Comparison of ENCODE assay signal across 17 cellular contexts in the genomic region with DNA sequence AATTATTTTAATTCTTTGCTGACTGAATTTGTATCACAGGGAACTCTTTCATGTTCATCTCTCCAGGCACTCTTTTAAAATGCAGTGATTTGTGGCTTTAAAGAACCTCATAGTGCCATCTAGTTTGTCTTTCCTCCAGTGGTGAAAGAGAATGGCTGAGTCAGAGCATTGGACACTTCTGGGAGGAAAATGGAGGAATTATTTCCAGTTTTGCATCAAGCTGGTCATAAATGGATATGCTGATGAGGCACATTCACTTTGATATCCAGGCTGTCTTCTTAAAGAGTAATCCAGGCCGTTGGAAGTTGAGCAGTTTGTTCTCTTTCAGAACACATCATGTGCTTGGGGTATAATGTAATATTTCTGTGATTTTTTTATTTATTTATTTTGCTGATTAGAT.
DNase-seq lines count a peak whose midpoint lies in the region; ATAC-seq and TF ChIP-seq lines count a peak whose summit lies in the region.
"Had no signal": no experiment of that assay in that cellular context is flagged by ENCODE, and none has a peak within 500 bp of the region (broad histone marks: within the 10 kb centered on the region; RNA-seq: fewer than 3 reads in every experiment).

No MANE protein-coding gene starts in this region.

- no peak overlapping the region for H3K4me2 ChIP-seq in SK-N-SH

- ATAC-seq in SK-N-SH treated with all-trans-retinoic acid at 6 μM for 48 hours (peak; percentile 36; the same call in 1 of the 3 replicates), HG02588 (IDR thresholded peaks at IDR 0.05; ENCODE audit: unreplicated experiment) (no peak)

- WGBS in SK-N-SH (ENCODE audit: low lambda C conversion rate), result 60% methylated on average over 1 of the region's 1 CpG

- H3K27me3 ChIP-seq in SK-N-SH (ENCODE audit: insufficient read depth), result no peaks in the 10 kb centered on the region
- no peaks in the 10 kb centered on the region for H3K27me3 ChIP-seq in left ventricle myocardium inferior (ENCODE audit: low read depth)

- H3K27ac ChIP-seq in SK-N-SH (ENCODE audit: low read depth in 2 of 2, low read length in 1 of 2), result no peak overlapping the region
- no peak overlapping the region for H3K27ac ChIP-seq in left ventricle myocardium inferior (replicated peaks)
- H3K27ac ChIP-seq: 22Rv1, HL-60 had no signal

- no peak overlapping the region; the same call in 1 of the 2 replicates for H2AFZ ChIP-seq in SK-N-SH (ENCODE audit: low read depth)

- H3K4me3 ChIP-seq in SK-N-SH (ENCODE audit: low read depth in 2 of 2, low read length in 1 of 2), result no peak overlapping the region
- H3K4me3 ChIP-seq in fibroblast of mammary gland (ENCODE audit: control insufficient read depth, low read depth, low read length), result no peak overlapping the region
- H3K4me3 ChIP-seq in left ventricle myocardium inferior, result no peak overlapping the region

- H3K9me3 ChIP-seq in SK-N-SH (no peaks in the 10 kb centered on the region), left ventricle myocardium inferior (replicated peaks) (no peaks in the 10 kb centered on the region)

- no peak for TF ChIP-seq CTCF in SK-N-SH (IDR thresholded peaks at IDR 0.05)
- no peak for TF ChIP-seq CTCF in fibroblast of mammary gland (conservative IDR thresholded peaks at IDR 0.05; ENCODE audit: control insufficient read depth, insufficient read depth, low read depth, low read length)
- no peak for TF ChIP-seq CTCF in left ventricle myocardium inferior (IDR thresholded peaks at IDR 0.05; ENCODE audit: borderline replicate concordance)

- H3K4me1 ChIP-seq in SK-N-SH (ENCODE audit: control insufficient read depth in 1 of 2, insufficient read depth in 2 of 2, low read depth in 1 of 2, low read length in 1 of 2) (peaks cover 2 to 23% of the 10 kb centered on the region in 2 experiments; a peak in 3 of 4 replicates), left ventricle myocardium inferior (peaks cover 6% of the 10 kb centered on the region)

- H4K20me1 ChIP-seq in SK-N-SH (ENCODE audit: insufficient read depth), result no peaks in the 10 kb centered on the region

- peaks cover 41% of the 10 kb centered on the region for H3K79me2 ChIP-seq in SK-N-SH (ENCODE audit: insufficient read depth)

- H3K9me2 ChIP-seq in SK-N-SH, result no peaks in the 10 kb centered on the region

- no peak overlapping the region for H3K9ac ChIP-seq in SK-N-SH

- no peak for DNase-seq in SK-N-SH
- DNase-seq in RPMI7951 (ENCODE audit: low read depth), result peak; percentile 69
- peak; percentile 37 for DNase-seq in fibroblast of mammary gland (ENCODE audit: low read depth)
- DNase-seq in pons (ENCODE audit: low spot score), result peak; percentile 20
- DNase-seq in glomerular visceral epithelial cell (ENCODE audit: extremely low spot score), result no peak
- no peak for DNase-seq in left ventricle myocardium inferior
- DNase-seq: C1 segment of cervical spinal cord, COR-L47, DMS53, HCEC 1CT, NCI-H1930, NCI-H2171, SHP77 treated with DMSO at 0.1 percent for 48 hours had no signal

- no peak for TF ChIP-seq EP300 in SK-N-SH (IDR thresholded peaks at IDR 0.05; ENCODE audit: borderline replicate concordance in 1 of 2, low read depth in 1 of 2, low read length in 1 of 2)

- peaks cover 6% of the 10 kb centered on the region for H3F3A ChIP-seq in SK-N-SH (replicated peaks; ENCODE audit: insufficient read depth)

- peaks cover 9 to 34% of the 10 kb centered on the region in 2 experiments for H3K36me3 ChIP-seq in SK-N-SH (replicated peaks in 1 of 2; ENCODE audit: control insufficient read depth in 1 of 2, insufficient read depth in 2 of 2, low read length in 1 of 2)
- peaks cover 18% of the 10 kb centered on the region for H3K36me3 ChIP-seq in left ventricle myocardium inferior

- POLR2A ChIA-PET in SK-N-SH (lab: Yijun Ruan, JAX), result interaction anchor here (0.7 kb wide), 1 partner anchor 29 kb away, joined by 3 read pairs; no protein-coding TSS in a partner anchor

- CTCF ChIA-PET in SK-N-SH (lab: Yijun Ruan, JAX), result no interaction called here

- intact Hi-C loops in left ventricle myocardium inferior (cut with micrococcal nuclease), result no loop called here

- TF ChIP-seq RAD21 in SK-N-SH (IDR thresholded peaks at IDR 0.05; ENCODE audit: low read length), result no peak

TF ChIP-seq in SK-N-SH treated with all-trans-retinoic acid at 6 μM for 48 hours, 23 proteins besides CTCF, POLR2A, EP300 and RAD21:
- TF ChIP-seq ESRRG (CRISPR knock-in tag; IDR thresholded peaks at IDR 0.05) (no peak), ZFP30 (CRISPR knock-in tag; IDR thresholded peaks at IDR 0.05) (no peak), ZNF565 (CRISPR knock-in tag; conservative IDR thresholded peaks at IDR 0.05; ENCODE audit: low read depth) (no peak), ISL1 (CRISPR knock-in tag; IDR thresholded peaks at IDR 0.05) (no peak), TOX (CRISPR knock-in tag; IDR thresholded peaks at IDR 0.05; ENCODE audit: borderline replicate concordance) (no peak)

TF ChIP-seq in SK-N-SH, 30 proteins besides CTCF, POLR2A, EP300 and RAD21:
- TF ChIP-seq, protein P1, sequence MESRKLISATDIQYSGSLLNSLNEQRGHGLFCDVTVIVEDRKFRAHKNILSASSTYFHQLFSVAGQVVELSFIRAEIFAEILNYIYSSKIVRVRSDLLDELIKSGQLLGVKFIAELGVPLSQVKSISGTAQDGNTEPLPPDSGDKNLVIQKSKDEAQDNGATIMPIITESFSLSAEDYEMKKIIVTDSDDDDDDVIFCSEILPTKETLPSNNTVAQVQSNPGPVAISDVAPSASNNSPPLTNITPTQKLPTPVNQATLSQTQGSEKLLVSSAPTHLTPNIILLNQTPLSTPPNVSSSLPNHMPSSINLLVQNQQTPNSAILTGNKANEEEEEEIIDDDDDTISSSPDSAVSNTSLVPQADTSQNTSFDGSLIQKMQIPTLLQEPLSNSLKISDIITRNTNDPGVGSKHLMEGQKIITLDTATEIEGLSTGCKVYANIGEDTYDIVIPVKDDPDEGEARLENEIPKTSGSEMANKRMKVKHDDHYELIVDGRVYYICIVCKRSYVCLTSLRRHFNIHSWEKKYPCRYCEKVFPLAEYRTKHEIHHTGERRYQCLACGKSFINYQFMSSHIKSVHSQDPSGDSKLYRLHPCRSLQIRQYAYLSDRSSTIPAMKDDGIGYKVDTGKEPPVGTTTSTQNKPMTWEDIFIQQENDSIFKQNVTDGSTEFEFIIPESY (IDR thresholded peaks at IDR 0.05; ENCODE audit: borderline replicate concordance, low read depth), result no peak
- no peak for TF ChIP-seq FOXM1 (IDR thresholded peaks at IDR 0.05; ENCODE audit: low read depth)

Comparison
In these comparisons a context has a peak if more than half of its experiments do, and no peak if none do; other contexts are left out.
1. DNase-seq: peak in RPMI7951 (single experiment), fibroblast of mammary gland (single experiment) and pons (single experiment); none in SK-N-SH (single experiment), glomerular visceral epithelial cell (single experiment) and left ventricle myocardium inferior (single experiment).